18 cellular contexts compared by ENCODE assay signal in the genomic region with DNA sequence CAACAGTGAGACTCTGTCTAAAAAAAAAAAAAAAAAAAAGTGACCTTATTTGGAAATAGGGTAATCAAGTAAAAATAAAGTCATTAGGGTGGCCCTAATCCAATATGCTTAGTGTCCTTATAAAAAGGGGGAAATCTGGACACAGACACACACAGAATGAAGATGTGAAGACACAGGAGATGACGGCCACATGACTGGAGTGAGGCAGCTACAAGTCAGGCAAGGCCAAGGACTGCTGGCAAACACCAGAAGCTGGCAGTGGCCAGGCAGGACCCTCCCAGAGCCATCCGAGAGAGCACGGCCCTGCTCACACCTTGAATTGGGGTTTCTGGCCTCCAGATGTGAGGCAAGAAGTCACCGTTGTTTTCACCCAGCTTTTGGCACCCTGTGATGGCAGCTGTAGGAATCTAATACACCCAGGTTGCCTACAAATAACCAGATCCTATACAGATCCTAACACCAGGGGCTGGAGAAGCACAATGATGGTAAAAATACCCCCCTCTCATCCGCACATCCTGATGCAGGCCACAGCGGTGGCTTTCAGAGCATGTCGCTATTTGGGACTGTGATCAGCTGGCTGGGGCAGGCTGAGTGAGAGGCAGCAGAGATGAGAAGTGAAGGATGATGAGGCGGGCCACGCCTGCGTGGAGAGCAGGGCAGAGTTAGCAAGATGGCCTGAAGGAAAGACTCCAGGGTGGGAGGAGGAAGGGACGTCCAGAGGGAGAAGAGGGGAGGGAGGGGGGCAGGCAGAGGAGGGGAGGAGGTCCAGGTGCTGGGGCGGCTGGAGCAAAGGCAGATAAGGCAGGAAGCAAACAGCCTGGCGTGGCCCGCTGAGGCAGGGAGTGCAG. TPM values are rescaled to one million over a fixed set of nuclear protein-coding genes. Genes with fewer than 3 reads are reported as not detected.
DNase-seq lines count a peak whose midpoint lies in the region; ATAC-seq and TF ChIP-seq lines count a peak whose summit lies in the region.
"Had no signal": no experiment of that assay in that cellular context is flagged by ENCODE, and none has a peak within 500 bp of the region (broad histone marks: within the 10 kb centered on the region; RNA-seq: fewer than 3 reads in every experiment).

No MANE protein-coding gene starts in this region.

- no peaks in the 10 kb centered on the region; the same call in none of the 2 replicates for H3F3A ChIP-seq in GM23248 (ENCODE audit: insufficient read depth)

- H3K27ac Mint-ChIP-seq in brain (peak overlapping the region in 4 of 5 experiments; percentile 0 to 62 (median 55)), nephron progenitor cell (no peak overlapping the region)

- peaks cover 4% of the 10 kb centered on the region for H3K27me3 Mint-ChIP-seq in brain
- peaks cover 8% of the 10 kb centered on the region for H3K27me3 Mint-ChIP-seq in nephron progenitor cell (ENCODE audit: low read depth, poor library complexity)
- H3K27me3 Mint-ChIP-seq: CD4-positive, CD25-positive, alpha-beta regulatory T cell had no signal

- no peak overlapping the region for H3K9ac ChIP-seq in GM23248

- H3K79me2 ChIP-seq in GM23248 (ENCODE audit: insufficient read depth), result no peaks in the 10 kb centered on the region

- H4K20me1 ChIP-seq in GM23248 (ENCODE audit: insufficient read depth), result no peaks in the 10 kb centered on the region

- peaks cover 19% of the 10 kb centered on the region for H3K4me1 ChIP-seq in GM23248 (ENCODE audit: insufficient read depth)

- H3K4me2 ChIP-seq in GM23248 (ENCODE audit: unreplicated experiment), result no peak overlapping the region

- no peak overlapping the region for H2AFZ ChIP-seq in GM23248

- peaks cover 53% of the 10 kb centered on the region for H3K4me1 Mint-ChIP-seq in brain
- H3K4me1 Mint-ChIP-seq in nephron progenitor cell, result peaks cover 68% of the 10 kb centered on the region

- intact Hi-C loops in left ventricle myocardium superior (cut with micrococcal nuclease) (no loop called here), Right ventricle myocardium superior (cut with DNase I) (no loop called here)

- H3K9me3 Mint-ChIP-seq in brain (peaks cover 0 to 4% (median 0%) of the 10 kb centered on the region in 5 experiments), nephron progenitor cell (no peaks in the 10 kb centered on the region)
- H3K9me3 Mint-ChIP-seq: CD4-positive, CD25-positive, alpha-beta regulatory T cell had no signal

- H3K4me3 Mint-ChIP-seq in brain (no peak overlapping the region), nephron progenitor cell (peak overlapping the region; percentile 29)
- H3K4me3 Mint-ChIP-seq: CD4-positive, CD25-positive, alpha-beta regulatory T cell had no signal

- H3K27me3 ChIP-seq in GM23248 (replicated peaks; ENCODE audit: insufficient read depth), result no peaks in the 10 kb centered on the region

- ATAC-seq in left ventricle myocardium superior (no peak), Right ventricle myocardium superior (ENCODE audit: poor library complexity) (no peak), HG03045 (IDR thresholded peaks at IDR 0.05; ENCODE audit: unreplicated experiment) (no peak)
- ATAC-seq: GM12878, Panc1 had no signal

- no peak overlapping the region for H3K27ac ChIP-seq in GM23248

- WGBS in GM23248 (ENCODE audit: low coverage in 1 of 2, low lambda C conversion rate in 2 of 2, missing lambda C conversion rate in 2 of 2), 2 experiments, result 83 to 84% methylated on average over 12 to 14 of the region's 14 CpGs

- no peaks in the 10 kb centered on the region for H3K9me2 ChIP-seq in GM23248 (ENCODE audit: insufficient read depth)

- DNase-seq in left ventricle myocardium superior (peak; percentile 21), Right ventricle myocardium superior (no peak), nephron progenitor cell (no peak), NCI-H2171 treated with DMSO at 0.1 percent for 48 hours (lab: John Stamatoyannopoulos, UW) (no peak), GM23248 (no peak)
- DNase-seq in activated CD8-positive, alpha-beta memory T cell treated with anti-CD3 and anti-CD28 coated beads, Interleukin-2, amount 50 U/mL, for 4 hours, result no peak
- DNase-seq: AML-193; Calu3; CD4-positive, CD25-positive, alpha-beta regulatory T cell; KG1; NCI-H1092; NCI-H1694; NCI-H748 treated with DMSO at 0.1 percent for 48 hours; SHP77 treated with DMSO at 0.1 percent for 48 hours had no signal

- TF ChIP-seq CTCF in brain (conservative IDR thresholded peaks at IDR 0.05) (no peak), nephron progenitor cell (IDR thresholded peaks at IDR 0.05) (no peak)

- no peaks in the 10 kb centered on the region for H3K9me3 ChIP-seq in GM23248 (ENCODE audit: low read depth)

- H3K4me3 ChIP-seq in GM23248, result no peak overlapping the region
- H3K4me3 ChIP-seq: GM12878 had no signal

- in situ Hi-C loops in GM23248 (cut with MboI), result no loop called here

- no peaks in the 10 kb centered on the region for H3K36me3 Mint-ChIP-seq in brain
- peaks cover 4% of the 10 kb centered on the region for H3K36me3 Mint-ChIP-seq in nephron progenitor cell (ENCODE audit: low read depth)
- H3K36me3 Mint-ChIP-seq: CD4-positive, CD25-positive, alpha-beta regulatory T cell had no signal

- H3K36me3 ChIP-seq in GM23248 (ENCODE audit: low read depth), result no peaks in the 10 kb centered on the region

RNA-seq across cellular contexts. Expression of a gene that starts 28.8 kb away (rescaled TPM):
- total RNA-seq in left ventricle myocardium superior, result 17.2 TPM
- 20.5 TPM for total RNA-seq in Right ventricle myocardium superior
- 34.4 TPM for polyA plus RNA-seq in brain (ENCODE audit: insufficient read depth, low read depth, low replicate concordance)
- 38.3 and 42.2 TPM in 2 replicates for total RNA-seq in GM23248 (2014; rRNA removed; shearing (Covaris generic))
- 5.4 and 5.9 TPM in 2 replicates for polyA plus RNA-seq in GM23248 (2016; fragmentation: Nextera tagmentation; extraction: Ambion mirVana)

RNA-seq across cellular contexts. Expression of a gene that starts 42.5 kb away (rescaled TPM):
- total RNA-seq in left ventricle myocardium superior, result 6.5 TPM
- 6.2 TPM for total RNA-seq in Right ventricle myocardium superior
- polyA plus RNA-seq in brain (ENCODE audit: insufficient read depth, low read depth, low replicate concordance), result 24.2 TPM
- total RNA-seq in GM23248 (2014; rRNA removed; shearing (Covaris generic)), result 10.0 and 19.2 TPM in 2 replicates
- 15.9 and 16.6 TPM in 2 replicates for polyA plus RNA-seq in GM23248 (2016; fragmentation: Nextera tagmentation; extraction: Ambion mirVana)
